23 cellular contexts compared by ENCODE assay signal in the genomic region with DNA sequence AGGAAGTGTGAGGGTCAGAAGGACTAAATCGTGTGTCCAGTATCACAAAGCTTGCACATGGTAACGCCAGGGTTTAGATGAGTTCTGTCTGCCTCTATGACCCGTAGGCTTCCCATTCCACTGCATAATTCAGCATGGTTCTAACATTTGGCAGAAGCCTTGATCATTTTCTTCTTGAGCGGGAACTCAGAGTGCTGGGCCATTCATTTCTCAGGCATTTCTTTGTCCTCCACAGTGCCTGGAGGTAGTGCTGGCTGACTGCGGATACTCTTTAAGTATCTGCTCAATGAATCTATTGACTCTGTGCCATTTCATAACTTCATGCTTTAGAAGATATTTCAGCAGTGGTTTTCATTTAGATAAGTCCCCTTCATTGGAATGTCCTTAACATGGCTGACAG.
"Had no signal": no experiment of that assay in that cellular context is flagged by ENCODE, and none has a peak within 500 bp of the region (broad histone marks: within the 10 kb centered on the region; RNA-seq: fewer than 3 reads in every experiment).

No MANE protein-coding gene starts in this region.

- DNase-seq: IMR-90, Karpas-422, KG1, MG63, NCI-H1092 treated with DMSO at 0.1 percent for 48 hours, NCI-H1436, NCI-H187, NCI-H2029, NCI-H2081 treated with DMSO at 0.1 percent for 48 hours, NCI-H2171, NCI-H226, NCI-H446, NCI-H510A, NCI-H524 treated with DMSO at 0.1 percent for 48 hours, NCI-H69, NCI-H774, PC-3, SHP77 treated with DMSO at 0.1 percent for 48 hours, SJCRH30 had no signal

- H3K27me3 ChIP-seq: SJCRH30 had no signal

- ATAC-seq: HepG2, Panc1, PC-3, Right ventricle myocardium inferior had no signal

- H3K9me3 ChIP-seq: MG63, SJCRH30 had no signal

- H3K27ac ChIP-seq: SJCRH30, SK-N-MC had no signal

- H3K36me3 ChIP-seq: MG63, SJCRH30 had no signal

- H3K4me3 ChIP-seq: MG63, SJCRH30, SK-N-MC had no signal

- H3K4me1 ChIP-seq: SJCRH30 had no signal
